1 cellular context compared by ENCODE assay signal in genomic region chr7:44309271-44310091, GRCh38.
TF ChIP-seq lines count a peak whose summit lies in the region.

No MANE protein-coding gene starts in this region.

TF ChIP-seq in SK-N-SH treated with all-trans-retinoic acid at 6 μM for 48 hours, 23 proteins besides CTCF, POLR2A, EP300 and RAD21 (continued from another document):
- no peak for TF ChIP-seq ZC3H10 (CRISPR knock-in tag; IDR thresholded peaks at IDR 0.05)
TF ChIP-seq in SK-N-SH treated with all-trans-retinoic acid at 6 μM for 48 hours: peak in this region for 0.
